In the genomic region with DNA sequence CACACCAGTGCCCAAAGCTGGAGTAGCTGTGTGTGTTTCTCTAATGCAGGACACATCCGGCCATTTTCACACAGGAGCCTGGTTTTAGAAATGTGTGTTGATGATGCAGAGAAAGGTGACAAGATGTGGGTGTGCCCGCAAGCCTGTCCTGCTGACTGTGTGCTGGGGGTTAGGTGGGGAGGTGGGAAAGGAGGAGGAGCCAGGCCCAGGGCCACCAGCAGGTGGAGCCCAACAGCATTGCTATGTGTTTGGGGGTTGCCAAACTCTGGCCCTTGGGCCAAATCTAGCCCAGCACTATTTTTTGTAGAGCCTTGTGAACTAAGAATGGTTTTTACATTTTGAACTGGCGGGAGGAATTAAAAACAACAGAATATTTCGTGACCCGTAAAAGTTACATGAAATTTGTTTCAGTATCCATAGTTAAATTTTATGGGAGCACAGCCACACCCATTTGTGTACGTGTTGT, we compare ENCODE assay signal across 8 cellular contexts.
A peak's percentile ranks its signal among the peaks of the same experiment; 100 is the strongest.
DNase-seq lines count a peak whose midpoint lies in the region; ATAC-seq and TF ChIP-seq lines count a peak whose summit lies in the region.

No MANE protein-coding gene starts in this region.

- no peak overlapping the region for H3K27ac Mint-ChIP-seq in endothelial cell (ENCODE audit: unreplicated experiment)

- no peak overlapping the region for H3K9ac ChIP-seq in parathyroid adenoma

- H3K27me3 ChIP-seq in parathyroid adenoma (ENCODE audit: control insufficient read depth, insufficient read depth, low read length): no peaks in the 10 kb centered on the region

- H3K36me3 ChIP-seq in parathyroid adenoma (ENCODE audit: control insufficient read depth, insufficient read depth, low read length): no peaks in the 10 kb centered on the region

- H2AFZ ChIP-seq in parathyroid adenoma: no peak overlapping the region

- H3K4me1 Mint-ChIP-seq in endothelial cell (ENCODE audit: unreplicated experiment): peaks cover 15% of the 10 kb centered on the region

- peaks cover 12% of the 10 kb centered on the region for H3K27me3 Mint-ChIP-seq in endothelial cell (ENCODE audit: unreplicated experiment)

- ATAC-seq in HG03442 (IDR thresholded peaks at IDR 0.05; ENCODE audit: unreplicated experiment) (peak; percentile 54), HG02588 (IDR thresholded peaks at IDR 0.05; ENCODE audit: unreplicated experiment) (no peak)

- H3K4me2 ChIP-seq in parathyroid adenoma (ENCODE audit: low read length): no peak overlapping the region

- TF ChIP-seq CTCF in GM10266 (IDR thresholded peaks at IDR 0.05; ENCODE audit: control insufficient read depth, insufficient read depth, low read depth, missing control alignments) (peak; percentile 71), endothelial cell (IDR thresholded peaks at IDR 0.05; ENCODE audit: unreplicated experiment) (peak; percentile 46), parathyroid adenoma (IDR thresholded peaks at IDR 0.05) (peak; percentile 35)

- H3K9me3 Mint-ChIP-seq in endothelial cell (ENCODE audit: unreplicated experiment): no peaks in the 10 kb centered on the region

- peaks cover 9% of the 10 kb centered on the region for H3K4me1 ChIP-seq in parathyroid adenoma

- H3K79me2 ChIP-seq in parathyroid adenoma: peaks cover 14% of the 10 kb centered on the region

- H3K9me3 ChIP-seq in parathyroid adenoma (ENCODE audit: control insufficient read depth, low read length): no peaks in the 10 kb centered on the region

- H3K4me3 ChIP-seq in parathyroid adenoma (ENCODE audit: low read depth, low read length): no peak overlapping the region

- DNase-seq in GM10266 (ENCODE audit: extremely low spot score) (peak; percentile 47), endothelial cell (ENCODE audit: low spot score) (peak; percentile 44), NCI-H1092 (lab: John Stamatoyannopoulos, UW) (no peak), COLO829 (ENCODE audit: low spot score) (no peak)
- peak; percentile 76 for DNase-seq in activated CD4-positive, alpha-beta T cell treated with anti-CD3 and anti-CD28 coated beads for 48 hours

- no peaks in the 10 kb centered on the region for H3K36me3 Mint-ChIP-seq in endothelial cell (ENCODE audit: low read depth, unreplicated experiment)

- no peak overlapping the region for H3K27ac ChIP-seq in parathyroid adenoma

- H3K4me3 Mint-ChIP-seq in endothelial cell (ENCODE audit: unreplicated experiment): no peak overlapping the region

Comparison
In these comparisons a context has a peak if more than half of its experiments do, and no peak if none do; other contexts are left out.
1. DNase-seq: peak in GM10266 (single experiment), activated CD4-positive, alpha-beta T cell treated with anti-CD3 and anti-CD28 coated beads for 48 hours (single experiment) and endothelial cell (single experiment); none in NCI-H1092 (single experiment) and COLO829 (single experiment).
2. Peak in every context shown above with its lines, with median percentiles within 50 percentile points of each other: CTCF ChIP-seq.